8 cellular contexts compared by ENCODE assay signal in genomic region chr2:215793747-215794595, GRCh38.
DNase-seq lines count a peak whose midpoint lies in the region; ATAC-seq and TF ChIP-seq lines count a peak whose summit lies in the region.

No MANE protein-coding gene starts in this region.

- H3K4me1 ChIP-seq in ascending aorta: peaks cover 8 to 11% of the 10 kb centered on the region in 2 donors
- peaks cover 37% of the 10 kb centered on the region for H3K4me1 ChIP-seq in lower lobe of right lung
- peaks cover 17% of the 10 kb centered on the region for H3K4me1 ChIP-seq in upper lobe of right lung
- peaks cover 0 to 5% (median 0%) of the 10 kb centered on the region in 4 donors for H3K4me1 ChIP-seq in Peyer's patch

- ATAC-seq in GM19468 (IDR thresholded peaks at IDR 0.05; ENCODE audit: extremely low read depth, unreplicated experiment) (peak; percentile 47), lower lobe of right lung (peak; percentile 81 to 88), upper lobe of right lung (peak; percentile 84)

- in situ Hi-C loops in KBM-7 (cut with MboI; ENCODE audit: low pct_unique_long_range_greater_than_20kb, low sequenced_read_pairs): no loop called here

- no peak for TF ChIP-seq POLR2A in Peyer's patch (IDR thresholded peaks at IDR 0.05)

- H3K27ac ChIP-seq in ascending aorta (peak overlapping the region; percentile 38 to 59), lower lobe of right lung (peak overlapping the region; percentile 32), upper lobe of right lung (peak overlapping the region; percentile 61), Peyer's patch (peak overlapping the region in 2 of 4 donors; percentile 30 to 39)

- intact Hi-C loops in ascending aorta (cut with DNase I) (no loop called here), lower lobe of right lung (cut with DNase I) (no loop called here), upper lobe of right lung (cut with DNase I) (no loop called here)

- H3K4me3 ChIP-seq in AG09309 (ENCODE audit: control insufficient read depth, low read depth, low read length) (no peak overlapping the region), ascending aorta (no peak overlapping the region), lower lobe of right lung (no peak overlapping the region), upper lobe of right lung (no peak overlapping the region), Peyer's patch (no peak overlapping the region)

- no peaks in the 10 kb centered on the region for H3K36me3 ChIP-seq in ascending aorta
- no peaks in the 10 kb centered on the region for H3K36me3 ChIP-seq in lower lobe of right lung
- H3K36me3 ChIP-seq in upper lobe of right lung: no peaks in the 10 kb centered on the region
- no peaks in the 10 kb centered on the region for H3K36me3 ChIP-seq in Peyer's patch

- no peaks in the 10 kb centered on the region for H3K27me3 ChIP-seq in ascending aorta
- no peaks in the 10 kb centered on the region for H3K27me3 ChIP-seq in lower lobe of right lung (ENCODE audit: low read depth)
- no peaks in the 10 kb centered on the region for H3K27me3 ChIP-seq in upper lobe of right lung
- no peaks in the 10 kb centered on the region for H3K27me3 ChIP-seq in Peyer's patch

- H3K9me3 ChIP-seq in ascending aorta: no peaks in the 10 kb centered on the region
- no peaks in the 10 kb centered on the region for H3K9me3 ChIP-seq in lower lobe of right lung
- no peaks in the 10 kb centered on the region for H3K9me3 ChIP-seq in upper lobe of right lung
- no peaks in the 10 kb centered on the region for H3K9me3 ChIP-seq in Peyer's patch

- TF ChIP-seq CTCF in AG09309 (IDR thresholded peaks at IDR 0.05; ENCODE audit: control insufficient read depth, insufficient read depth, low read depth, low read length, missing control alignments) (no peak), ascending aorta (IDR thresholded peaks at IDR 0.05) (no peak), lower lobe of right lung (IDR thresholded peaks at IDR 0.05) (no peak), upper lobe of right lung (IDR thresholded peaks at IDR 0.05) (no peak), Peyer's patch (IDR thresholded peaks at IDR 0.05) (no peak)

- DNase-seq in AG09309 (ENCODE audit: low read depth): peak; percentile 91
- DNase-seq in KBM-7: peak; percentile 87
- peak; percentile 15 to 78 for DNase-seq in ascending aorta (ENCODE audit: low spot score in 2 of 2)
- no peak for DNase-seq in lower lobe of right lung
- DNase-seq in upper lobe of right lung: no peak
- no peak for DNase-seq in Peyer's patch
- no peak for DNase-seq in DMS79 treated with DMSO at 0.1 percent for 48 hours (lab: John Stamatoyannopoulos, UW)

Comparison
In these comparisons a context has a peak if more than half of its experiments do, and no peak if none do; other contexts are left out.
1. DNase-seq: peak in AG09309 (single experiment), KBM-7 (single experiment) and ascending aorta (2 of 2); none in lower lobe of right lung (single experiment), upper lobe of right lung (single experiment), Peyer's patch (0 of 3) and DMS79 treated with DMSO at 0.1 percent for 48 hours (single experiment).
2. Peak in every context shown above with its lines, with median percentiles within 50 percentile points of each other: ATAC-seq.